ENCODE assay signal across 22 cellular contexts in genomic region chr5:137071526-137071925, GRCh38.
A peak's percentile ranks its signal among the peaks of the same experiment; 100 is the strongest.
DNase-seq lines count a peak whose midpoint lies in the region; ATAC-seq and TF ChIP-seq lines count a peak whose summit lies in the region.
"Had no signal": no experiment of that assay in that cellular context is flagged by ENCODE, and none has a peak within 500 bp of the region (broad histone marks: within the 10 kb centered on the region; RNA-seq: fewer than 3 reads in every experiment).

No MANE protein-coding gene starts in this region.

- TF ChIP-seq EP300 in tibial nerve (IDR thresholded peaks at IDR 0.05) = no peak

- H3K9me3 Mint-ChIP-seq in activated T-cell treated with anti-CD3 and anti-CD28 coated beads, Interleukin-2, amount 50 U/mL, for 4 hours = no peaks in the 10 kb centered on the region
- H3K9me3 Mint-ChIP-seq: activated naive CD4-positive, alpha-beta T cell treated with anti-CD3 and anti-CD28 coated beads, Interleukin-2, amount 10 ng/mL, durations not matched to agents 7 days and 5 days; CD8-positive, alpha-beta T cell; GM23338; nephron progenitor cell had no signal

- DNase-seq in heart right ventricle = no peak
- DNase-seq in left cardiac atrium = no peak
- peak; percentile 14 for DNase-seq in coronary artery (ENCODE audit: low spot score)
- DNase-seq in tibial nerve (ENCODE audit: low spot score in 2 of 2) = no peak
- no peak for DNase-seq in activated T-cell treated with anti-CD3 and anti-CD28 coated beads, Interleukin-2, amount 50 U/mL, for 4 hours
- DNase-seq in NCI-H2196 (lab: John Stamatoyannopoulos, UW; ENCODE audit: unreplicated experiment) = no peak
- DNase-seq in GOT3 (lab: John Stamatoyannopoulos, UW) = no peak
- DNase-seq: activated CD4-positive, alpha-beta T cell treated with anti-CD3 and anti-CD28 coated beads for 4 hours; activated naive CD4-positive, alpha-beta T cell treated with anti-CD3 and anti-CD28 coated beads, Interleukin-2, amount 10 ng/mL, durations not matched to agents 7 days and 5 days; CD8-positive, alpha-beta T cell; KBM-7; NCI-H1436; nephron progenitor cell; NK-92 treated with Interleukin-12 subunit alpha and Interleukin-12 subunit beta, amount 100 ng/mL, for 24 hours; Peyer's patch; stimulated activated CD4-positive, alpha-beta T cell treated with anti-CD3 and anti-CD28 coated beads, Interleukin-1b, Interleukin-23, amount 100 ng/mL, for 48 hours; T-helper 17 cell had no signal

- H3K36me3 ChIP-seq in heart right ventricle = no peaks in the 10 kb centered on the region
- H3K36me3 ChIP-seq in muscle layer of duodenum (ENCODE audit: control insufficient read depth in 1 of 2, insufficient read depth in 2 of 2, low read length in 2 of 2) = no peaks in the 10 kb centered on the region
- H3K36me3 ChIP-seq in tibial nerve = no peaks in the 10 kb centered on the region
- H3K36me3 ChIP-seq: Peyer's patch, SJSA1 had no signal

- H3K9me3 ChIP-seq in heart right ventricle (no peaks in the 10 kb centered on the region), muscle layer of duodenum (ENCODE audit: control insufficient read depth in 1 of 2, low read length in 2 of 2) (no peaks in the 10 kb centered on the region), tibial nerve (no peaks in the 10 kb centered on the region)
- H3K9me3 ChIP-seq: Peyer's patch, SJSA1 had no signal

- no peak overlapping the region for H3K4me3 ChIP-seq in heart right ventricle
- H3K4me3 ChIP-seq in coronary artery = no peak overlapping the region
- no peak overlapping the region for H3K4me3 ChIP-seq in muscle layer of duodenum (ENCODE audit: low read depth in 1 of 2, low read length in 2 of 2)
- H3K4me3 ChIP-seq in tibial nerve = no peak overlapping the region
- H3K4me3 ChIP-seq: GM23338, Peyer's patch, SJSA1, skin epidermis had no signal

- no peak overlapping the region for H3K4me3 Mint-ChIP-seq in activated T-cell treated with anti-CD3 and anti-CD28 coated beads, Interleukin-2, amount 50 U/mL, for 4 hours
- H3K4me3 Mint-ChIP-seq: activated naive CD4-positive, alpha-beta T cell treated with anti-CD3 and anti-CD28 coated beads, Interleukin-2, amount 10 ng/mL, durations not matched to agents 7 days and 5 days; CD8-positive, alpha-beta T cell; GM23338; nephron progenitor cell; T-helper 17 cell had no signal

- no peaks in the 10 kb centered on the region for H3K36me3 Mint-ChIP-seq in activated T-cell treated with anti-CD3 and anti-CD28 coated beads, Interleukin-2, amount 50 U/mL, for 4 hours (ENCODE audit: insufficient read depth)
- H3K36me3 Mint-ChIP-seq: activated naive CD4-positive, alpha-beta T cell treated with anti-CD3 and anti-CD28 coated beads, Interleukin-2, amount 10 ng/mL, durations not matched to agents 7 days and 5 days; CD8-positive, alpha-beta T cell had no signal

- TF ChIP-seq CTCF in heart right ventricle (IDR thresholded peaks at IDR 0.05) = no peak
- no peak for TF ChIP-seq CTCF in coronary artery (IDR thresholded peaks at IDR 0.05)
- TF ChIP-seq CTCF in tibial nerve (IDR thresholded peaks at IDR 0.05) = no peak

- no peak for TF ChIP-seq POLR2A in tibial nerve (IDR thresholded peaks at IDR 0.05)

- H3K4me1 Mint-ChIP-seq in activated T-cell treated with anti-CD3 and anti-CD28 coated beads, Interleukin-2, amount 50 U/mL, for 4 hours (ENCODE audit: low read depth) = no peaks in the 10 kb centered on the region
- H3K4me1 Mint-ChIP-seq: activated naive CD4-positive, alpha-beta T cell treated with anti-CD3 and anti-CD28 coated beads, Interleukin-2, amount 10 ng/mL, durations not matched to agents 7 days and 5 days; T-helper 17 cell had no signal

- WGBS in heart right ventricle, 2 donors = 73 to 84% methylated on average over 3 of the region's 3 CpGs
- 77 to 80% methylated on average over 3 of the region's 3 CpGs for WGBS in tibial nerve, 2 donors

- H3K27me3 ChIP-seq in heart right ventricle = no peaks in the 10 kb centered on the region
- no peaks in the 10 kb centered on the region for H3K27me3 ChIP-seq in muscle layer of duodenum (ENCODE audit: low read depth, low read length)
- H3K27me3 ChIP-seq in tibial nerve = no peaks in the 10 kb centered on the region
- H3K27me3 ChIP-seq: Peyer's patch, SJSA1 had no signal

- intact Hi-C loops in heart right ventricle (cut with DNase I) (loop anchor here in 3 of 10 donors (10.0 kb wide), 3 partner anchors 143 to 243 kb away; no protein-coding TSS in a partner anchor), left cardiac atrium (cut with DNase I) (loop anchor here in 1 of 2 donors (10.0 kb wide), 1 partner anchor 143 kb away; no protein-coding TSS in a partner anchor)

- H3K27me3 Mint-ChIP-seq in activated T-cell treated with anti-CD3 and anti-CD28 coated beads, Interleukin-2, amount 50 U/mL, for 4 hours (ENCODE audit: low read depth) = no peaks in the 10 kb centered on the region
- H3K27me3 Mint-ChIP-seq: activated naive CD4-positive, alpha-beta T cell treated with anti-CD3 and anti-CD28 coated beads, Interleukin-2, amount 10 ng/mL, durations not matched to agents 7 days and 5 days had no signal

- no peak for ATAC-seq in heart right ventricle
- ATAC-seq in left cardiac atrium = no peak
- no peak for ATAC-seq in activated T-cell treated with anti-CD3 and anti-CD28 coated beads, Interleukin-2, amount 50 U/mL, for 4 hours
- ATAC-seq: CD8-positive, alpha-beta T cell; GM23338; left lobe of liver; T-helper 17 cell had no signal

- peak overlapping the region in 9 of 10 donors; percentile 2 to 65 (median 48) for H3K27ac ChIP-seq in heart right ventricle
- H3K27ac ChIP-seq in coronary artery = peak overlapping the region; percentile 15 to 36
- H3K27ac ChIP-seq in muscle layer of duodenum (ENCODE audit: low read length) = peak overlapping the region; percentile 6
- H3K27ac ChIP-seq in tibial nerve = peak overlapping the region in 3 of 4 donors; percentile 1 to 72 (median 67)
- H3K27ac ChIP-seq: Peyer's patch, SJSA1 had no signal

- H3K4me1 ChIP-seq in heart right ventricle = peaks cover 0 to 26% (median 13%) of the 10 kb centered on the region in 9 donors
- H3K4me1 ChIP-seq in muscle layer of duodenum (ENCODE audit: control insufficient read depth in 1 of 2, insufficient read depth in 2 of 2, low read length in 2 of 2) = no peaks in the 10 kb centered on the region
- H3K4me1 ChIP-seq in tibial nerve = peaks cover 0 to 14% (median 0%) of the 10 kb centered on the region in 4 donors
- H3K4me1 ChIP-seq: Peyer's patch, SJSA1 had no signal

Comparison
In these comparisons a context has a peak if more than half of its experiments do, and no peak if none do; other contexts are left out.
1. H3K27ac ChIP-seq: peak in every context shown above with its lines; median percentile 67 in tibial nerve; 48 in heart right ventricle; 26 in coronary artery; 6 in muscle layer of duodenum.